In genomic region chr4:151730003-151730559, GRCh38 we compare ENCODE assay signal across 14 cellular contexts. TPM values are rescaled to one million over a fixed set of nuclear protein-coding genes. Genes with fewer than 3 reads are reported as not detected.
DNase-seq lines count a peak whose midpoint lies in the region; ATAC-seq and TF ChIP-seq lines count a peak whose summit lies in the region.
"Had no signal": no experiment of that assay in that cellular context is flagged by ENCODE, and none has a peak within 500 bp of the region (broad histone marks: within the 10 kb centered on the region; RNA-seq: fewer than 3 reads in every experiment).

No MANE protein-coding gene starts in this region.

- peaks cover 6% of the 10 kb centered on the region for H3K4me1 Mint-ChIP-seq in WTC11

- no peak overlapping the region for H3K4me3 ChIP-seq in BE2C (ENCODE audit: low read depth, low read length)

- H3K27ac Mint-ChIP-seq in WTC11 = peak overlapping the region; percentile 34; the same call in 1 of the 2 replicates

- peak; percentile 28 for DNase-seq in BE2C
- peak; percentile 83 for DNase-seq in HT1080 (ENCODE audit: low read depth)
- DNase-seq in WTC11 (ENCODE audit: low spot score) = peak; percentile 46
- DNase-seq in kidney tubule cell (ENCODE audit: low spot score) = peak; percentile 72
- DNase-seq in cardiac septum (ENCODE audit: low spot score) = no peak
- DNase-seq in NCI-H2081 (lab: John Stamatoyannopoulos, UW) = no peak
- no peak for DNase-seq in SW 1271 (lab: John Stamatoyannopoulos, UW)
- DNase-seq in AG08395 (ENCODE audit: low spot score) = no peak
- DNase-seq: activated CD8-positive, alpha-beta memory T cell treated with anti-CD3 and anti-CD28 coated beads, Interleukin-2, amount 50 U/mL, for 4 hours; dermis blood vessel endothelial cell; left ventricle myocardium superior; NCI-H2029; OCI-M1 had no signal

- H3K4me3 Mint-ChIP-seq in WTC11 = no peak overlapping the region

- TF ChIP-seq CTCF in BE2C (IDR thresholded peaks at IDR 0.05; ENCODE audit: low read depth, low read length) (no peak), WTC11 (IDR thresholded peaks at IDR 0.05) (no peak)

- H3K4me1 ChIP-seq in BE2C = peaks cover 8% of the 10 kb centered on the region

- ATAC-seq in WTC11 = peak; percentile 73
- ATAC-seq: left ventricle myocardium superior had no signal

- no peaks in the 10 kb centered on the region for H3K9me3 ChIP-seq in BE2C
- H3K9me3 ChIP-seq: neutrophil had no signal

- peaks cover 20% of the 10 kb centered on the region for H3K36me3 Mint-ChIP-seq in WTC11

- H3K27me3 ChIP-seq in BE2C = no peaks in the 10 kb centered on the region
- H3K27me3 ChIP-seq: neutrophil had no signal

- H3K9me3 Mint-ChIP-seq in WTC11 = peaks cover 10% of the 10 kb centered on the region

- intact Hi-C loops in cardiac septum (cut with DNase I) = no loop called here

- CTCF ChIA-PET in WTC11 (lab: Charles Lee) = interaction anchor here (0.6 to 1.2 kb wide), 6 partner anchors 35 to 613 kb away, joined by 3 read pairs; no protein-coding TSS in a partner anchor

- no peaks in the 10 kb centered on the region for H3K36me3 ChIP-seq in BE2C
- H3K36me3 ChIP-seq: neutrophil had no signal

- no peaks in the 10 kb centered on the region for H3K27me3 Mint-ChIP-seq in WTC11 (ENCODE audit: low read depth)

- POLR2A ChIA-PET in WTC11 (lab: Charles Lee) = no interaction called here

TF ChIP-seq in WTC11, 78 proteins besides CTCF, POLR2A, EP300 and RAD21:
- TF ChIP-seq ESRRA (CRISPR knock-in tag; IDR thresholded peaks at IDR 0.05; ENCODE audit: borderline replicate concordance) = no peak
- TF ChIP-seq, protein P1, sequence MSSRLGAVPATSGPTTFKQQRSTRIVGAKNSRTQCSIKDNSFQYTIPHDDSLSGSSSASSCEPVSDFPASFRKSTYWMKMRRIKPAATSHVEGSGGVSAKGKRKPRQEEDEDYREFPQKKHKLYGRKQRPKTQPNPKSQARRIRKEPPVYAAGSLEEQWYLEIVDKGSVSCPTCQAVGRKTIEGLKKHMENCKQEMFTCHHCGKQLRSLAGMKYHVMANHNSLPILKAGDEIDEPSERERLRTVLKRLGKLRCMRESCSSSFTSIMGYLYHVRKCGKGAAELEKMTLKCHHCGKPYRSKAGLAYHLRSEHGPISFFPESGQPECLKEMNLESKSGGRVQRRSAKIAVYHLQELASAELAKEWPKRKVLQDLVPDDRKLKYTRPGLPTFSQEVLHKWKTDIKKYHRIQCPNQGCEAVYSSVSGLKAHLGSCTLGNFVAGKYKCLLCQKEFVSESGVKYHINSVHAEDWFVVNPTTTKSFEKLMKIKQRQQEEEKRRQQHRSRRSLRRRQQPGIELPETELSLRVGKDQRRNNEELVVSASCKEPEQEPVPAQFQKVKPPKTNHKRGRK (CRISPR knock-in tag; IDR thresholded peaks at IDR 0.05; ENCODE audit: borderline replicate concordance) = no peak
- TF ChIP-seq, protein P2, sequence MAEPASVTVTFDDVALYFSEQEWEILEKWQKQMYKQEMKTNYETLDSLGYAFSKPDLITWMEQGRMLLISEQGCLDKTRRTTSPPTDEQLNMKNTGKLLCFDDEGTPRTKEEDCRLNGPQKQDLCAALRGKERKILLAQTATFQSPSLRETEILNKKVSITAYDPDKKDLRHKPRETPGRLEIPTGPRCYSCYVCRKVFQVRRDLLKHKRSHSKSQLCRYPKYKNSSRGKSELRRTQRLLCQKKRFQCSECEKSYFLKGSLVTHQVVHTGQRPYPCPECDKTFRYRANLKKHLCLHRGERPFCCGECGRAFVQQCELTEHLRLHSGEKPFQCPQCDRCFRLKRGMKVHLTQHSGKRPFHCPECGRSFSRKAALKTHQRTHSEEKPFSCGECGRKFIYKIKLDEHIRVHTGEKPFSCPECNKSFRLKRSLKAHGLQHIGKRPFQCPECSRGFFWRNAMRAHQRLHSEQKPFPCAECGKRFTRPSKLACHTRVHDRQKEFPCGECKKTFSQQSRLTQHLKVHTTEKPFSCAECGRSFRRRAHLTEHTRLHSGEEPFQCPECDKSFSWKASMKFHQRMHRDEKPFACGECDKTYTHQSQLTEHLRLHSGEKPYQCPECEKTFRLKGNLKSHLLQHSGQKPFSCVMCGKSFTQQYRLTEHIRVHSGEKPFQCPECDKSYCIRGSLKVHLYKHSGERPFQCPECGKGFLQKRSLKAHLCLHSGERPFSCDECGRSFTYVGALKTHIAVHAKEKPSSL (CRISPR knock-in tag; conservative IDR thresholded peaks at IDR 0.05) = no peak
- TF ChIP-seq ZMAT4 (CRISPR knock-in tag; IDR thresholded peaks at IDR 0.05) = no peak
- no peak for TF ChIP-seq EMX1 (CRISPR knock-in tag; IDR thresholded peaks at IDR 0.05)
- TF ChIP-seq NR2C2 (CRISPR knock-in tag; IDR thresholded peaks at IDR 0.05) = no peak
- no peak for TF ChIP-seq HMGXB4 (CRISPR knock-in tag; IDR thresholded peaks at IDR 0.05)
- TF ChIP-seq ZNF423 (CRISPR knock-in tag; IDR thresholded peaks at IDR 0.05) = no peak
- TF ChIP-seq FOXP1 (CRISPR knock-in tag; IDR thresholded peaks at IDR 0.05; ENCODE audit: borderline replicate concordance) = no peak
- TF ChIP-seq SMAD4 (CRISPR knock-in tag; IDR thresholded peaks at IDR 0.05) = no peak
- no peak for TF ChIP-seq IRF2 (CRISPR knock-in tag; IDR thresholded peaks at IDR 0.05; ENCODE audit: borderline replicate concordance, low read depth)
- no peak for TF ChIP-seq ATF1 (CRISPR knock-in tag; IDR thresholded peaks at IDR 0.05)
- no peak for TF ChIP-seq AFF4 (CRISPR knock-in tag; IDR thresholded peaks at IDR 0.05; ENCODE audit: borderline replicate concordance)
- TF ChIP-seq TP53 (CRISPR knock-in tag; IDR thresholded peaks at IDR 0.05) = no peak
- no peak for TF ChIP-seq NFE2L1 (CRISPR knock-in tag; IDR thresholded peaks at IDR 0.05)
- TF ChIP-seq MYBL2 (CRISPR knock-in tag; IDR thresholded peaks at IDR 0.05) = no peak

RNA-seq across cellular contexts. Expression of gene GATB, which starts 30.7 kb away (rescaled TPM):
- 12.9 TPM for polyA plus RNA-seq in BE2C (2012; ENCODE audit: insufficient read depth, insufficient read length, low read depth)
- 33.1 and 35.7 TPM in 2 replicates for total RNA-seq in HT1080 (2014; rRNA removed; shearing (Covaris generic))
- polyA plus RNA-seq in HT1080 (2015; cell fraction: cytosol; rRNA removed) = 24.4 and 27.8 TPM in 2 replicates
- polyA plus RNA-seq in HT1080 (2015; cell fraction: nucleus; rRNA removed) = 34.1 and 34.7 TPM in 2 replicates
- total RNA-seq in WTC11 (2021) (16.2 to 22.7 TPM (median 20.8 TPM) in 3 replicates), cardiac septum (75.1 TPM)

Comparison
In these comparisons a context has a peak if more than half of its experiments do, and no peak if none do; other contexts are left out.
1. DNase-seq: peak in BE2C (single experiment), HT1080 (single experiment), WTC11 (single experiment) and kidney tubule cell (single experiment); none in cardiac septum (single experiment), NCI-H2081 (0 of 2), SW 1271 (0 of 2) and AG08395 (single experiment).